In genomic region chr12:26327975-26328635, GRCh38 we compare ENCODE assay signal across 13 cellular contexts.
DNase-seq lines count a peak whose midpoint lies in the region; ATAC-seq and TF ChIP-seq lines count a peak whose summit lies in the region.
"Had no signal": no experiment of that assay in that cellular context is flagged by ENCODE, and none has a peak within 500 bp of the region (broad histone marks: within the 10 kb centered on the region; RNA-seq: fewer than 3 reads in every experiment).

No MANE protein-coding gene starts in this region.

- 59 to 72% (median 66%) methylated on average over 4 of the region's 4 CpGs for WGBS in stomach, 5 donors

- TF ChIP-seq CTCF in OCI-LY7 (conservative IDR thresholded peaks at IDR 0.05; ENCODE audit: low read length) (no peak), stomach (IDR thresholded peaks at IDR 0.05) (no peak)

- DNase-seq in OCI-LY7 (ENCODE audit: low spot score) = peak; percentile 40
- peak; percentile 36 for DNase-seq in midbrain (lab: John Stamatoyannopoulos, UW)
- no peak for DNase-seq in HAP-1 (ENCODE audit: low spot score in 2 of 2)
- DNase-seq in stomach = no peak
- no peak for DNase-seq in A172 (ENCODE audit: low spot score)
- DNase-seq: Calu3; GM23248; spleen; stimulated activated CD8-positive, alpha-beta memory T cell treated with anti-CD3 and anti-CD28 coated beads, Interleukin-4, amount 100 ng/mL, for 48 hours had no signal

- no peaks in the 10 kb centered on the region for H3K36me3 ChIP-seq in OCI-LY7 (ENCODE audit: insufficient read depth, low read length)
- H3K36me3 ChIP-seq in HAP-1 (replicated peaks) = no peaks in the 10 kb centered on the region
- no peaks in the 10 kb centered on the region for H3K36me3 ChIP-seq in stomach
- H3K36me3 ChIP-seq: spleen had no signal

- no peaks in the 10 kb centered on the region for H3K79me2 ChIP-seq in OCI-LY7 (ENCODE audit: insufficient read depth, low read depth, low read length)

- H3K27me3 ChIP-seq in HAP-1 (ENCODE audit: low read depth) (no peaks in the 10 kb centered on the region), stomach (no peaks in the 10 kb centered on the region)
- H3K27me3 ChIP-seq: spleen had no signal

- H3K27ac ChIP-seq in OCI-LY7 (ENCODE audit: low read depth, low read length, poor library complexity, severe bottlenecking) (peak overlapping the region; percentile 13), stomach (no peak overlapping the region)
- H3K27ac ChIP-seq: coronary artery, GM23248 had no signal

- TF ChIP-seq EP300 in stomach (IDR thresholded peaks at IDR 0.05) = no peak

- no peak for TF ChIP-seq POLR2A in stomach (IDR thresholded peaks at IDR 0.05)

- CTCF ChIA-PET in OCI-LY7 (lab: Charles Lee; ENCODE audit: unreplicated experiment) = no interaction called here

- 0 out of 2 replicates have a peak, but pooled peaks cover 5% of the 10 kb centered on the region for H3K9me2 ChIP-seq in OCI-LY7 (ENCODE audit: insufficient read depth, low read length)

- no TSS peak for BruUV-seq in OCI-LY7 (replicated peaks; lab: Mats Ljungman, UMichigan)

- H2AFZ ChIP-seq in OCI-LY7 (ENCODE audit: low read length) = peak overlapping the region; percentile 4; the same call in 1 of the 2 replicates
- H2AFZ ChIP-seq: GM23248 had no signal

- in situ Hi-C loops in HAP-1 (cut with MboI; ENCODE audit: low sequenced_read_pairs) = no loop called here

- H4K20me1 ChIP-seq in OCI-LY7 (ENCODE audit: insufficient read depth, low read length) = no peaks in the 10 kb centered on the region

- H3K4me3 ChIP-seq in OCI-LY7 (ENCODE audit: low read depth, low read length, poor library complexity, severe bottlenecking) = no peak overlapping the region
- H3K4me3 ChIP-seq in HAP-1 = no peak overlapping the region
- no peak overlapping the region for H3K4me3 ChIP-seq in stomach
- H3K4me3 ChIP-seq: coronary artery, GM23248, spleen had no signal

- POLR2A ChIA-PET in OCI-LY7 (lab: Charles Lee) = no interaction called here

- H3K9me3 ChIP-seq in OCI-LY7 (ENCODE audit: low read length) (no peaks in the 10 kb centered on the region), HAP-1 (no peaks in the 10 kb centered on the region), stomach (no peaks in the 10 kb centered on the region)
- H3K9me3 ChIP-seq: spleen had no signal

- intact Hi-C loops in OCI-LY7 (cut with micrococcal nuclease; ENCODE audit: unreplicated experiment) = no loop called here
- intact Hi-C loops in stomach (cut with DNase I; ENCODE audit: low total_unique reads) = no loop called here

- peak overlapping the region; percentile 38 for H3K4me2 ChIP-seq in OCI-LY7 (ENCODE audit: low read length)

- H3K4me1 ChIP-seq in OCI-LY7 (ENCODE audit: insufficient read depth, low read length, poor library complexity, severe bottlenecking) (peaks cover 13% of the 10 kb centered on the region), HAP-1 (no peaks in the 10 kb centered on the region), stomach (no peaks in the 10 kb centered on the region)

- ATAC-seq in GM18861 (IDR thresholded peaks at IDR 0.05; ENCODE audit: unreplicated experiment) (peak; percentile 56), HG03135 (IDR thresholded peaks at IDR 0.05; ENCODE audit: unreplicated experiment) (peak; percentile 45), GM21576 (IDR thresholded peaks at IDR 0.05; ENCODE audit: unreplicated experiment) (no peak)

Comparison
In these comparisons a context has a peak if more than half of its experiments do, and no peak if none do; other contexts are left out.
1. DNase-seq: peak in OCI-LY7 (single experiment) and midbrain (single experiment); none in HAP-1 (0 of 2), stomach (single experiment) and A172 (single experiment).